Comparison of ENCODE assay signal across 1 cellular context in genomic region chr18:7298149-7298548, GRCh38.
TF ChIP-seq lines count a peak whose summit lies in the region.

No MANE protein-coding gene starts in this region.

TF ChIP-seq in K562, 482 proteins besides CTCF, POLR2A, EP300 and RAD21:
- TF ChIP-seq ZKSCAN3 (CRISPR knock-in tag; IDR thresholded peaks at IDR 0.05): no peak
- TF ChIP-seq ZNF507 (tag; conservative IDR thresholded peaks at IDR 0.05): peak; percentile 97
TF ChIP-seq in K562: peak in this region for 1.
